8 cellular contexts compared by ENCODE assay signal in the genomic region with DNA sequence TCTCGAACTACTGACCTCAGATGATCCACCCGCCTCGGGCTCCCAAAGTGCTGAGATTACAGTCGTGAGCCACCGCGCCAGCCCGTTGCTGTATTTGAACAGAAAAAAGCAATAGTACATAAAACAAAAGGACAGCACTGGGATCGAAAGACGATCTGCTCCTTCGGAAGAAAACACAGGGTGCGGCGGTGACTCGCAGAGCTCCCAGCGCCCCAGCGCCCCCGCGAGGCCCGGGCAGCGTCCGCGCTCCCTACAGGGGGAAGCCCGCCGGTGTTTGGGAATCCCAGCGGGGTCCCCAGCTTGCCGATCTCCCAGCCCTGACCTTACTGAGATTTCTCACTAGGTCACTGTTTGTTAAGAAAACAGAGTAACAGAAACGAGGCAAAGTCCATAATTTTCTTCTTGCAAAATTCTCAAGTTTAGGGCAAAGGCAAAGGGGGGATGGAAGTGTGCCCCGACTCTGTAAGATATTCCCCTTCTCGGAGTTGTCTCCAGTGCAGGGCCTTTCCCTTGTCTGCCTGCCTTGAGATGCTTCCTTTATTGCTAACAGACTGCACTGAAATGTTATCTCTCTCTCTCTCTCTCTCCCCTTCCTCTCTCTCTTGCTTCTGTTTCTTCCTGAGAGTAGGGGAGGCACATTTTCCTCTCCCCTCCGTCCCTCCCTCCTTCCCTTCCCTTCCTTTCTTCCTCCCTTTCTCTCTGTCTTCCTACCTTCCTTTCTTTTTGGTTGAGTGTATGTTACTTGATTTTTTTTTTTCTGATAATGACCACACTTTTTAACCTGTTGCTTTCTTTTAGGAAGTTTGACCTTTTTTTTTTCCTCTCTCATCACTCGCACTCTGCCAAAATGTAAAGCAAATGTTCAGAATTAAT.
DNase-seq lines count a peak whose midpoint lies in the region; ATAC-seq and TF ChIP-seq lines count a peak whose summit lies in the region.

No MANE protein-coding gene starts in this region.

- H3K36me3 Mint-ChIP-seq in activated naive CD8-positive, alpha-beta T cell treated with anti-CD3 and anti-CD28 coated beads, Interleukin-2, amount 10 ng/mL, durations not matched to agents 7 days and 5 days: no peaks in the 10 kb centered on the region

- H3K36me3 ChIP-seq in right atrium auricular region: no peaks in the 10 kb centered on the region

- no peak overlapping the region for H3K27ac Mint-ChIP-seq in activated naive CD8-positive, alpha-beta T cell treated with anti-CD3 and anti-CD28 coated beads, Interleukin-2, amount 10 ng/mL, durations not matched to agents 7 days and 5 days

- no peaks in the 10 kb centered on the region for H3K27me3 ChIP-seq in right atrium auricular region

- peak; percentile 1 for DNase-seq in SKM-1 treated with dmso at 0.1 percent for 144 hours (lab: John Stamatoyannopoulos, UW; ENCODE audit: unreplicated experiment)
- DNase-seq in SKM-1 (lab: John Stamatoyannopoulos, UW; ENCODE audit: unreplicated experiment): no peak
- DNase-seq in LoVo (ENCODE audit: low spot score): peak; percentile 34
- peak; percentile 39 for DNase-seq in activated naive CD8-positive, alpha-beta T cell treated with anti-CD3 and anti-CD28 coated beads, Interleukin-2, amount 10 ng/mL, durations not matched to agents 7 days and 5 days
- DNase-seq in right atrium auricular region (ENCODE audit: low spot score): peak; percentile 62
- peak; percentile 49 for DNase-seq in renal cortical epithelial cell (ENCODE audit: low read depth)
- no peak for DNase-seq in NCI-H748 (lab: John Stamatoyannopoulos, UW; ENCODE audit: unreplicated experiment)
- DNase-seq in NCI-H1436 (lab: John Stamatoyannopoulos, UW): no peak

- H3K9me3 Mint-ChIP-seq in activated naive CD8-positive, alpha-beta T cell treated with anti-CD3 and anti-CD28 coated beads, Interleukin-2, amount 10 ng/mL, durations not matched to agents 7 days and 5 days: no peaks in the 10 kb centered on the region

- peak overlapping the region; percentile 26 to 43 for H3K4me3 ChIP-seq in right atrium auricular region

- H3K27me3 Mint-ChIP-seq in activated naive CD8-positive, alpha-beta T cell treated with anti-CD3 and anti-CD28 coated beads, Interleukin-2, amount 10 ng/mL, durations not matched to agents 7 days and 5 days: peaks cover 59% of the 10 kb centered on the region

- ATAC-seq in activated naive CD8-positive, alpha-beta T cell treated with anti-CD3 and anti-CD28 coated beads, Interleukin-2, amount 10 ng/mL, durations not matched to agents 7 days and 5 days (ENCODE audit: low read depth): peak; percentile 52

- POLR2A ChIA-PET in activated naive CD8-positive, alpha-beta T cell treated with anti-CD3 and anti-CD28 coated beads, Interleukin-2, amount 10 ng/mL, durations not matched to agents 7 days and 5 days (lab: Charles Lee): no interaction called here

- H3K9me3 ChIP-seq in right atrium auricular region: no peaks in the 10 kb centered on the region

- H3K4me1 Mint-ChIP-seq in activated naive CD8-positive, alpha-beta T cell treated with anti-CD3 and anti-CD28 coated beads, Interleukin-2, amount 10 ng/mL, durations not matched to agents 7 days and 5 days: peaks cover 9% of the 10 kb centered on the region

- peak overlapping the region; percentile 56 to 59 for H3K27ac ChIP-seq in right atrium auricular region

- peak overlapping the region; percentile 65 for H3K4me3 Mint-ChIP-seq in activated naive CD8-positive, alpha-beta T cell treated with anti-CD3 and anti-CD28 coated beads, Interleukin-2, amount 10 ng/mL, durations not matched to agents 7 days and 5 days

- TF ChIP-seq CTCF in right atrium auricular region (IDR thresholded peaks at IDR 0.05): peak; percentile 28 to 64

- H3K4me1 ChIP-seq in right atrium auricular region: peaks cover 0 to 8% of the 10 kb centered on the region in 2 donors

Comparison
In these comparisons a context has a peak if more than half of its experiments do, and no peak if none do; other contexts are left out.
1. DNase-seq: peak in SKM-1 treated with dmso at 0.1 percent for 144 hours (single experiment), LoVo (single experiment), activated naive CD8-positive, alpha-beta T cell treated with anti-CD3 and anti-CD28 coated beads, Interleukin-2, amount 10 ng/mL, durations not matched to agents 7 days and 5 days (single experiment), right atrium auricular region (single experiment) and renal cortical epithelial cell (single experiment); none in SKM-1 (single experiment), NCI-H748 (single experiment) and NCI-H1436 (single experiment).